28 cellular contexts compared by ENCODE assay signal in the genomic region with DNA sequence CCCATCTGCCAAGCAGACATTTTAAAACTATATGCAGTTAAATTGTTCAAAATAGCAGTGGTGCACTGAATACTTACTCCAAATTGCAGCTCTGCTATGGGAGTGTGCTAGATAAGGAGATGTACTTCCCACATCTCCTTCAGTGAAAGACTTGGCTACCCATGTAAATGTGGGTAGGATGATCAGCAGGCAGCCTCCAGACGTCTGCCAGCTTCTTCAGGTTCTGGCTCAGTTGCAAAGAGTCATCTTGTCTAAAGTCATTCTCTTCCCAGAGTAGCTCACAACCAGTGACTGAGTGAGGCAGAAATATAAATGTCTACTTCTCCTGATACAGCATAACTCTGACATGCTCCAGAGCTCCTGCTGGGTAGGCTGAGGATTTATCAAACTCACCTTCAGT.
A peak's percentile ranks its signal among the peaks of the same experiment; 100 is the strongest.
DNase-seq lines count a peak whose midpoint lies in the region; ATAC-seq and TF ChIP-seq lines count a peak whose summit lies in the region.
"Had no signal": no experiment of that assay in that cellular context is flagged by ENCODE, and none has a peak within 500 bp of the region (broad histone marks: within the 10 kb centered on the region; RNA-seq: fewer than 3 reads in every experiment).

No MANE protein-coding gene starts in this region.

- no peak overlapping the region for H3K27ac Mint-ChIP-seq in GM23338
- H3K27ac Mint-ChIP-seq: CD8-positive, alpha-beta T cell; T-cell had no signal

- WGBS in hepatocyte (ENCODE audit: low lambda C conversion rate, missing lambda C conversion rate): 43% methylated on average over 1 of the region's 1 CpG

- no peaks in the 10 kb centered on the region for H3K4me1 Mint-ChIP-seq in GM23338
- H3K4me1 Mint-ChIP-seq: T-cell had no signal

- H3K4me3 ChIP-seq in GM23338 (no peak overlapping the region), hepatocyte (no peak overlapping the region)
- H3K4me3 ChIP-seq: A549, GM12878, SJSA1 had no signal

- H3K4me2 ChIP-seq in GM23338: no peak overlapping the region
- no peak overlapping the region for H3K4me2 ChIP-seq in hepatocyte
- H3K4me2 ChIP-seq: A549 had no signal

- ATAC-seq in GM23338 (no peak), GM19452 (IDR thresholded peaks at IDR 0.05; ENCODE audit: unreplicated experiment) (no peak), GM19324 (IDR thresholded peaks at IDR 0.05; ENCODE audit: low FRiP score, unreplicated experiment) (no peak)
- ATAC-seq: A549; CD8-positive, alpha-beta T cell; GM12878; HCT116; T-cell had no signal

- no peak for TF ChIP-seq CTCF in GM23338 (conservative IDR thresholded peaks at IDR 0.05; ENCODE audit: low read depth in 2 of 2)
- no peak for TF ChIP-seq CTCF in hepatocyte (IDR thresholded peaks at IDR 0.05; ENCODE audit: poor library complexity)

- H3K4me1 ChIP-seq in GM23338 (ENCODE audit: insufficient read depth) (no peaks in the 10 kb centered on the region), hepatocyte (ENCODE audit: insufficient read depth) (no peaks in the 10 kb centered on the region)
- H3K4me1 ChIP-seq: A549, Caco-2, SJSA1 had no signal

- DNase-seq in GM23338 (ENCODE audit: low spot score): no peak
- DNase-seq in NCI-H69 (lab: John Stamatoyannopoulos, UW): peak; percentile 53
- DNase-seq in cerebellar cortex (ENCODE audit: low spot score): peak; percentile 3
- DNase-seq in occipital lobe (lab: John Stamatoyannopoulos, UW): peak; percentile 8
- DNase-seq in hepatocyte (ENCODE audit: low spot score): no peak
- DNase-seq in medulla oblongata (ENCODE audit: extremely low spot score): no peak
- DNase-seq: AML-193; Caco-2; CD8-positive, alpha-beta T cell; GDM1; IMR-90; KG1; NCI-H1092; NCI-H1930; NCI-H2107; NCI-H524; NCI-H82; NK-92 treated with Interleukin-12 subunit alpha and Interleukin-12 subunit beta, amount 100 ng/mL, for 24 hours; Right ventricle myocardium superior; RPMI8226; T-cell had no signal

- no peaks in the 10 kb centered on the region for H3K9me3 Mint-ChIP-seq in GM23338

- H3K36me3 ChIP-seq in GM23338 (ENCODE audit: insufficient read depth) (no peaks in the 10 kb centered on the region), hepatocyte (replicated peaks; ENCODE audit: insufficient read depth, low read depth) (no peaks in the 10 kb centered on the region)
- H3K36me3 ChIP-seq: SJSA1 had no signal

- no peaks in the 10 kb centered on the region for H3K27me3 Mint-ChIP-seq in GM23338 (ENCODE audit: insufficient read depth, low read depth, poor library complexity)
- H3K27me3 Mint-ChIP-seq: T-cell had no signal

- no peaks in the 10 kb centered on the region for H3K9me3 ChIP-seq in hepatocyte (ENCODE audit: low read depth)
- H3K9me3 ChIP-seq: A549, Caco-2, SJSA1 had no signal

- H3K9me2 ChIP-seq in GM23338 (ENCODE audit: insufficient read depth): no peaks in the 10 kb centered on the region
- H3K9me2 ChIP-seq in hepatocyte (replicated peaks; ENCODE audit: insufficient read depth): no peaks in the 10 kb centered on the region

- H3K27me3 ChIP-seq in GM23338 (ENCODE audit: insufficient read depth) (no peaks in the 10 kb centered on the region), hepatocyte (no peaks in the 10 kb centered on the region)
- H3K27me3 ChIP-seq: SJSA1 had no signal

- H2AFZ ChIP-seq in GM23338 (0 out of 2 replicates have a peak overlapping the region, but pooled peaks have one; percentile 28), hepatocyte (no peak overlapping the region)

- H3K27ac ChIP-seq in GM23338 (ENCODE audit: low read depth) (no peak overlapping the region), hepatocyte (no peak overlapping the region)
- H3K27ac ChIP-seq: A549, C4-2B, SJSA1 had no signal

- H3K4me3 Mint-ChIP-seq in GM23338: no peak overlapping the region
- H3K4me3 Mint-ChIP-seq: CD8-positive, alpha-beta T cell; T-cell had no signal

- H4K20me1 ChIP-seq in GM23338 (replicated peaks; ENCODE audit: insufficient read depth): no peaks in the 10 kb centered on the region
- H4K20me1 ChIP-seq in hepatocyte (ENCODE audit: insufficient read depth, poor library complexity, severe bottlenecking): no peaks in the 10 kb centered on the region

- no peaks in the 10 kb centered on the region for H3K36me3 Mint-ChIP-seq in GM23338 (ENCODE audit: low read depth)
- H3K36me3 Mint-ChIP-seq: CD8-positive, alpha-beta T cell; T-cell had no signal

- H3K79me2 ChIP-seq in GM23338 (replicated peaks; ENCODE audit: insufficient read depth) (no peaks in the 10 kb centered on the region), hepatocyte (no peaks in the 10 kb centered on the region)

- no peaks in the 10 kb centered on the region for H3F3A ChIP-seq in GM23338 (replicated peaks; ENCODE audit: low read depth)

TF ChIP-seq in GM23338, 12 proteins besides CTCF, POLR2A, EP300 and RAD21:
- TF ChIP-seq EZH2phosphoT487 (IDR thresholded peaks at IDR 0.05; ENCODE audit: unreplicated experiment) (no peak), STAT1 (IDR thresholded peaks at IDR 0.05; ENCODE audit: unreplicated experiment) (no peak), EZH2 (IDR thresholded peaks at IDR 0.05; ENCODE audit: low read depth, unreplicated experiment) (no peak), JUNB (IDR thresholded peaks at IDR 0.05; ENCODE audit: unreplicated experiment) (no peak)

Comparison
In these comparisons a context has a peak if more than half of its experiments do, and no peak if none do; other contexts are left out.
1. DNase-seq: peak in NCI-H69 (single experiment), cerebellar cortex (single experiment) and occipital lobe (single experiment); none in GM23338 (single experiment), hepatocyte (single experiment) and medulla oblongata (single experiment).